ENCODE assay signal across 8 cellular contexts in the genomic region with DNA sequence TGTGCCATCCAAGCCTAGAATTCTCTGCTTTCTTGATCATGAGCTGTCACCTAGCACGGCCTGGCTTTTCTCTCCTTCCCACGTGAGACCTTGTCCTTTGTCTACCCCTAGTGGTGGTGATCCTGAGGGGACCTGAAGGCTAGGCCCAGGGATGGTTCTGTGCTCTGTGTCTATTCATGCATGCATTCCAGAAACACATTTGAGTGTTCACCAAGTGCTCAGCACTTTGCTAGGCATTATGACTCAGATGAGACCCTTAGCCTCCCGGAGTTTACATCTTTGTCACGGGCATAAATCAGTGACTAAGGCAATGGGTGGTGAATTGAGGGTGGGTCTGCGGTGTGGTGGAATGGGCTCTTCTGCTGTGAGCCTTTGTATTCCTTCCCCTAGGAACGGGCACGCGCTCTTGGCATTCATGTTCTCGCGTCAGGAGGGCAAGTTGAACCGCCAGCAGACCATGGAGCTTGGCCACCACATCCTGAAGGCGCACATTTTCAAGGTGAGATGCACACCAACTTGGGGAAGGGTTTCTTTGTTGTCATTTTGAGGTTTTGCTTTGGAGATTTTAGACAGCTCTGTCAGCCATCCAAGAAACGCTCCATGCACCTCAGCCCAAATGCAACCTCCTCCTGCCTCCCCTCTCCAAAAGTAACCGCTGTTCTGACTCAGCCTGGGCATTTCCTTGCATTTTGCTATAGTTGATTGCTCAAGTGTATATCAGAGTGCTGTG.
A peak's percentile ranks its signal among the peaks of the same experiment; 100 is the strongest.
DNase-seq lines count a peak whose midpoint lies in the region; ATAC-seq, FAIRE-seq and TF ChIP-seq lines count a peak whose summit lies in the region.

No MANE protein-coding gene starts in this region.

- H2BK12ac ChIP-seq in mesenchymal stem cell (ENCODE audit: low read length in 2 of 2): no peak overlapping the region

- no peak overlapping the region for H3K4me3 ChIP-seq in GM06990 (replicated peaks; ENCODE audit: low read depth, low read length)
- peak overlapping the region; percentile 12 for H3K4me3 ChIP-seq in astrocyte (ENCODE audit: insufficient read depth, low read depth, low read length)
- no peak overlapping the region for H3K4me3 ChIP-seq in mesenchymal stem cell (ENCODE audit: insufficient read depth in 1 of 2, low read depth in 1 of 2, low read length in 2 of 2)

- no peak overlapping the region for H2BK120ac ChIP-seq in mesenchymal stem cell (ENCODE audit: low read depth, low read length)

- no peak overlapping the region for H2BK5ac ChIP-seq in mesenchymal stem cell (ENCODE audit: low read depth, low read length, poor library complexity, severe bottlenecking)

- H3K27ac Mint-ChIP-seq in astrocyte (ENCODE audit: unreplicated experiment): no peak overlapping the region

- 40% methylated on average over 12 of the region's 14 CpGs for WGBS in mesenchymal stem cell

- H3K23ac ChIP-seq in mesenchymal stem cell (ENCODE audit: low read length in 2 of 2): no peak overlapping the region

- H3K9me3 Mint-ChIP-seq in astrocyte (ENCODE audit: unreplicated experiment): no peaks in the 10 kb centered on the region

- H3K27me3 Mint-ChIP-seq in astrocyte (ENCODE audit: low read depth, unreplicated experiment): no peaks in the 10 kb centered on the region

- peaks cover 12% of the 10 kb centered on the region for H3K4me1 Mint-ChIP-seq in astrocyte (ENCODE audit: low read depth, unreplicated experiment)

- no peak overlapping the region for H4K8ac ChIP-seq in mesenchymal stem cell (ENCODE audit: low read length)

- H2AK5ac ChIP-seq in mesenchymal stem cell (ENCODE audit: low read length, severe bottlenecking): peak overlapping the region; percentile 42

- TF ChIP-seq CTCF in GM06990 (IDR thresholded peaks at IDR 0.05; ENCODE audit: insufficient read depth, low read length, poor library complexity, severe bottlenecking) (peak; percentile 69), astrocyte (IDR thresholded peaks at IDR 0.05; ENCODE audit: insufficient read depth, low read depth, low read length) (peak; percentile 76)

- H3K4me2 ChIP-seq in astrocyte (ENCODE audit: low read length) (peak overlapping the region; percentile 71), mesenchymal stem cell (ENCODE audit: low read length, poor library complexity, severe bottlenecking) (no peak overlapping the region)

- H3K36me3 ChIP-seq in GM06990 (ENCODE audit: control insufficient read depth, insufficient read depth, low read length) (peaks cover 3% of the 10 kb centered on the region), astrocyte (ENCODE audit: insufficient read depth, low read length) (no peaks in the 10 kb centered on the region), mesenchymal stem cell (ENCODE audit: control insufficient read depth in 1 of 2, insufficient read depth in 2 of 2, low read depth in 1 of 2, low read length in 2 of 2) (peaks cover 6 to 32% of the 10 kb centered on the region in 2 experiments)

- FAIRE-seq in astrocyte (lab: Jason Lieb, UNC): no peak

- peaks cover 5% of the 10 kb centered on the region for H4K20me1 ChIP-seq in astrocyte (ENCODE audit: insufficient read depth, low read length)

- no peaks in the 10 kb centered on the region for H3K27me3 ChIP-seq in GM06990 (replicated peaks; ENCODE audit: control insufficient read depth, insufficient read depth, low read length)
- no peaks in the 10 kb centered on the region for H3K27me3 ChIP-seq in astrocyte (ENCODE audit: insufficient read depth, low read length)
- no peaks in the 10 kb centered on the region for H3K27me3 ChIP-seq in mesenchymal stem cell (ENCODE audit: control insufficient read depth in 1 of 2, insufficient read depth in 1 of 2, low read length in 2 of 2)

- H3K36me3 Mint-ChIP-seq in astrocyte (ENCODE audit: low read depth, unreplicated experiment): peaks cover 47% of the 10 kb centered on the region

- peaks cover 29% of the 10 kb centered on the region for H3K4me1 ChIP-seq in astrocyte (ENCODE audit: insufficient read depth, low read length)
- H3K4me1 ChIP-seq in mesenchymal stem cell (ENCODE audit: control insufficient read depth, insufficient read depth, low read depth, low read length): peaks cover 22% of the 10 kb centered on the region

- H3K4me3 Mint-ChIP-seq in astrocyte (ENCODE audit: unreplicated experiment): no peak overlapping the region

- H2BK15ac ChIP-seq in mesenchymal stem cell (ENCODE audit: low read depth, poor library complexity, severe bottlenecking): no peak overlapping the region

- ATAC-seq in GM21381 (IDR thresholded peaks at IDR 0.05; ENCODE audit: unreplicated experiment) (peak; percentile 43), HG03575 (IDR thresholded peaks at IDR 0.05; ENCODE audit: extremely low read depth, insufficient number of reproducible peaks, low FRiP score, unreplicated experiment) (peak; percentile 40)

- H3K9me3 ChIP-seq in astrocyte (ENCODE audit: insufficient read depth, low read depth, low read length) (no peaks in the 10 kb centered on the region), mesenchymal stem cell (ENCODE audit: control insufficient read depth, low read length) (no peaks in the 10 kb centered on the region)

- peaks cover 13% of the 10 kb centered on the region for H3K79me2 ChIP-seq in astrocyte (ENCODE audit: insufficient read depth, low read length)

- H3K4ac ChIP-seq in mesenchymal stem cell (ENCODE audit: low read depth in 1 of 2, low read length in 2 of 2): peak overlapping the region in 1 of 2 experiments; percentile 6

- peak overlapping the region in 1 of 2 experiments; percentile 54 for H3K18ac ChIP-seq in mesenchymal stem cell (ENCODE audit: low read depth in 1 of 2, low read length in 2 of 2)

- H4K91ac ChIP-seq in mesenchymal stem cell (ENCODE audit: low read length): no peak overlapping the region

- H3K27ac ChIP-seq in astrocyte (ENCODE audit: low read depth, low read length) (peak overlapping the region; percentile 81), mesenchymal stem cell (ENCODE audit: low read length, poor library complexity, severe bottlenecking) (peak overlapping the region; percentile 88)

- H3K14ac ChIP-seq in mesenchymal stem cell (ENCODE audit: low read length in 2 of 2): no peak overlapping the region

- DNase-seq in GM06990 (ENCODE audit: extremely low read depth, insufficient read length): peak; percentile 44
- peak; percentile 99 for DNase-seq in astrocyte (ENCODE audit: low read depth)
- DNase-seq in mesenchymal stem cell: peak; percentile 88
- no peak for DNase-seq in NCI-H2029 (lab: John Stamatoyannopoulos, UW)
- DNase-seq in ecto neural progenitor cell (ENCODE audit: low spot score): no peak
- no peak for DNase-seq in activated CD4-positive, alpha-beta T cell treated with anti-CD3 and anti-CD28 coated beads for 1 hour

- H3K9ac ChIP-seq in astrocyte (ENCODE audit: low read length) (peak overlapping the region; percentile 63), mesenchymal stem cell (ENCODE audit: low read length) (no peak overlapping the region)

- H2AFZ ChIP-seq in astrocyte (ENCODE audit: low read depth, low read length) (no peak overlapping the region), mesenchymal stem cell (ENCODE audit: low read depth, low read length) (no peak overlapping the region)

- H3K79me1 ChIP-seq in mesenchymal stem cell (replicated peaks; ENCODE audit: low read length, poor library complexity, severe bottlenecking): peaks cover 29% of the 10 kb centered on the region

Comparison
In these comparisons a context has a peak if more than half of its experiments do, and no peak if none do; other contexts are left out.
1. DNase-seq: peak in GM06990 (single experiment), astrocyte (single experiment) and mesenchymal stem cell (single experiment); none in NCI-H2029 (single experiment), ecto neural progenitor cell (single experiment) and activated CD4-positive, alpha-beta T cell treated with anti-CD3 and anti-CD28 coated beads for 1 hour (single experiment).